In genomic region chr6:3957321-3957720, GRCh38 we compare ENCODE assay signal across 18 cellular contexts.
"Had no signal": no experiment of that assay in that cellular context is flagged by ENCODE, and none has a peak within 500 bp of the region (broad histone marks: within the 10 kb centered on the region; RNA-seq: fewer than 3 reads in every experiment).

No MANE protein-coding gene starts in this region.

- H3K4me3 ChIP-seq: colonic mucosa, hepatocyte, mucosa of descending colon, psoas muscle, sigmoid colon, skin epidermis, testis, tibial nerve had no signal

- H3K9me3 ChIP-seq: colonic mucosa, mucosa of descending colon, neutrophil, psoas muscle, sigmoid colon, testis, tibial nerve had no signal

- H3K36me3 ChIP-seq: colonic mucosa, neutrophil, sigmoid colon, tibial nerve had no signal

- DNase-seq: colonic mucosa; dermis blood vessel endothelial cell; erythroblast; foreskin melanocyte; head of caudate nucleus; mucosa of descending colon; naive thymus-derived CD8-positive, alpha-beta T cell; psoas muscle; sigmoid colon; stimulated activated CD4-positive, alpha-beta T cell treated with anti-CD3 and anti-CD28 coated beads, Interleukin-2, amount 100 ng/mL, for 24 hours; stimulated activated CD4-positive, alpha-beta T cell treated with anti-CD3 and anti-CD28 coated beads, Interleukin-4, amount 100 ng/mL, for 4 hours; stimulated activated naive B cell treated with anti-CD40 and anti-IgM and Interleukin-4, amounts not matched to agents 10 μg/mL and 1 μg/mL and 100 μg/mL, for 72 hours; stimulated activated naive CD8-positive, alpha-beta T cell treated with anti-CD3 and anti-CD28 coated beads, Interleukin-15, amount 100 ng/mL, for 72 hours; testis had no signal

- H3K4me2 ChIP-seq: hepatocyte had no signal

- H3K27ac ChIP-seq: colonic mucosa, hepatocyte, neutrophil, psoas muscle, sigmoid colon, skin epidermis, testis, tibial nerve had no signal

- H3K79me2 ChIP-seq: hepatocyte had no signal

- H2AFZ ChIP-seq: hepatocyte had no signal

- H3K4me1 ChIP-seq: colonic mucosa, psoas muscle, sigmoid colon, testis, tibial nerve had no signal

- H3K27me3 ChIP-seq: colonic mucosa, hepatocyte, neutrophil, sigmoid colon, testis, tibial nerve had no signal
